1 cellular context compared by ENCODE assay signal in genomic region chr1:150789396-150789795, GRCh38.
TF ChIP-seq lines count a peak whose summit lies in the region.

No MANE protein-coding gene starts in this region.

TF ChIP-seq in HepG2, 621 proteins besides CTCF, POLR2A, EP300 and RAD21:
- no peak for TF ChIP-seq DNMT3B (CRISPR knock-in tag; conservative IDR thresholded peaks at IDR 0.05)
- TF ChIP-seq MAFK (conservative IDR thresholded peaks at IDR 0.05 in 1 of 2, IDR thresholded peaks at IDR 0.05 in 1 of 2; ENCODE audit: low read length in 2 of 2): 0 out of 4 replicates have a peak, but pooled peaks of 1 of the 2 experiments have one; percentile 5
